18 cellular contexts compared by ENCODE assay signal in the genomic region with DNA sequence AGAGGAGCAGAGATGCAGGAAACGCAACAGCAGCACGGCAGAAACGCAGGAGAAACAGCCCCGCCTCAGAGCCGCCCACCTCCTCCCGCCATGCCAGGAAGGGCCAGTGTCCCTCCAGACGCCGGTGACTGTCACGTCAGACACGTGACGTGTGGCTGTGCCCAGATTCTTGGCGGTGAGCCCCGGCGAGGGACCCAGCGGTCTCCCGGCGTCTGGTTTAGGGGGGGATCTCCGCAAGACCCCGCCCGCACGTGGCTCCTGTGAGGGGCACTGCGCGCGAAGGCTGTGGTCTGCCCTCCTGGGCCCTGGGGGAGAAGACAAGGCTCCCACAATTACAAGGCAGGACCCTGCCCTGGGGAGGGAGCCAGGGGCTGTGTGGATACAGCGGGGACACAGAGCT. TPM values are rescaled to one million over a fixed set of nuclear protein-coding genes. Genes with fewer than 3 reads are reported as not detected.
DNase-seq lines count a peak whose midpoint lies in the region; ATAC-seq and TF ChIP-seq lines count a peak whose summit lies in the region.
"Had no signal": no experiment of that assay in that cellular context is flagged by ENCODE, and none has a peak within 500 bp of the region (broad histone marks: within the 10 kb centered on the region; RNA-seq: fewer than 3 reads in every experiment).

No MANE protein-coding gene starts in this region.

- no peaks in the 10 kb centered on the region for H3K36me3 ChIP-seq in left ventricle myocardium inferior
- H3K36me3 ChIP-seq in lower lobe of right lung = no peaks in the 10 kb centered on the region
- H3K36me3 ChIP-seq in aorta (ENCODE audit: control insufficient read depth in 1 of 2, insufficient read depth in 2 of 2, low read length in 1 of 2) = no peaks in the 10 kb centered on the region
- H3K36me3 ChIP-seq in body of pancreas (replicated peaks in 1 of 2; ENCODE audit: insufficient read depth in 1 of 2, low read depth in 2 of 2) = no peaks in the 10 kb centered on the region
- H3K36me3 ChIP-seq: pancreas, right lobe of liver, WERI-Rb-1 had no signal

- intact Hi-C loops in cardiac septum (cut with DNase I) = no loop called here
- intact Hi-C loops in left ventricle myocardium inferior (cut with micrococcal nuclease) = no loop called here
- intact Hi-C loops in lower lobe of right lung (cut with DNase I) = no loop called here
- intact Hi-C loops in aorta (cut with DNase I) = no loop called here
- intact Hi-C loops in body of pancreas (cut with DNase I) = no loop called here

- DNase-seq in cardiac septum (ENCODE audit: low spot score) (peak; percentile 63), left ventricle myocardium inferior (no peak), lower lobe of right lung (peak; percentile 41), aorta (peak; percentile 29 to 77), HUDEP-2 (lab: John Stamatoyannopoulos, UW; ENCODE audit: unreplicated experiment in 76 of 76) (no peak), body of pancreas (no peak)
- DNase-seq: activated gamma-delta T cell treated with Interleukin-2 at 50 U/mL for 16 hours, naive B cell, NCI-H187, SIG-M5 had no signal

- H3K4me1 ChIP-seq in left ventricle myocardium inferior (peaks cover 33% of the 10 kb centered on the region), lower lobe of right lung (no peaks in the 10 kb centered on the region), aorta (ENCODE audit: control insufficient read depth in 1 of 2, insufficient read depth in 2 of 2, low read length in 2 of 2) (no peaks in the 10 kb centered on the region), body of pancreas (no peaks in the 10 kb centered on the region)
- H3K4me1 ChIP-seq: pancreas, right lobe of liver had no signal

- H3K4me3 ChIP-seq in left ventricle myocardium inferior (no peak overlapping the region), lower lobe of right lung (no peak overlapping the region), aorta (ENCODE audit: low read length in 2 of 2) (no peak overlapping the region), body of pancreas (no peak overlapping the region)
- H3K4me3 ChIP-seq: A549, pancreas, right lobe of liver had no signal

- no peak for TF ChIP-seq POLR2A in body of pancreas (IDR thresholded peaks at IDR 0.05)

- H3K27ac ChIP-seq in left ventricle myocardium inferior (replicated peaks) (no peak overlapping the region), lower lobe of right lung (no peak overlapping the region), aorta (ENCODE audit: low read depth in 1 of 2, low read length in 2 of 2) (no peak overlapping the region), body of pancreas (no peak overlapping the region)
- H3K27ac ChIP-seq: C4-2B, pancreas, right lobe of liver, WERI-Rb-1 had no signal

- H3K9me3 ChIP-seq in left ventricle myocardium inferior (replicated peaks) (peaks cover 4% of the 10 kb centered on the region), lower lobe of right lung (no peaks in the 10 kb centered on the region), aorta (ENCODE audit: control insufficient read depth, low read length) (no peaks in the 10 kb centered on the region), body of pancreas (peaks cover 0 to 6% (median 0%) of the 10 kb centered on the region in 3 donors)
- H3K9me3 ChIP-seq: A549, pancreas, right lobe of liver had no signal

- no peak for ATAC-seq in lower lobe of right lung
- ATAC-seq in aorta (ENCODE audit: low FRiP score) = no peak
- ATAC-seq in body of pancreas = no peak

- WGBS in aorta, 2 donors = 67% methylated on average over 25 of the region's 25 CpGs
- 61 to 85% methylated on average over 8 to 22 of the region's 25 CpGs for WGBS in body of pancreas, 2 donors

- no peak for TF ChIP-seq CTCF in left ventricle myocardium inferior (IDR thresholded peaks at IDR 0.05; ENCODE audit: borderline replicate concordance)
- TF ChIP-seq CTCF in lower lobe of right lung (IDR thresholded peaks at IDR 0.05) = no peak
- no peak for TF ChIP-seq CTCF in body of pancreas (IDR thresholded peaks at IDR 0.05)

- H3K27me3 ChIP-seq in left ventricle myocardium inferior (ENCODE audit: low read depth) (peaks cover 28% of the 10 kb centered on the region), lower lobe of right lung (ENCODE audit: low read depth) (peaks cover 16% of the 10 kb centered on the region), aorta (ENCODE audit: control insufficient read depth in 1 of 2, insufficient read depth in 2 of 2, low read length in 1 of 2) (no peaks in the 10 kb centered on the region), body of pancreas (no peaks in the 10 kb centered on the region)
- H3K27me3 ChIP-seq: pancreas, right lobe of liver had no signal

RNA-seq across cellular contexts. Expression of a gene that starts 2.4 kb away (rescaled TPM):
- total RNA-seq in cardiac septum (not detected), left ventricle myocardium inferior (not detected), lower lobe of right lung (not detected), aorta (not detected), body of pancreas (not detected)
- under 1 TPM in 1 of 2 donors, not detected in 1; 0.10 TPM for polyA plus RNA-seq in aorta
- total RNA-seq: pancreas; PC-3; right lobe of liver; T-helper 1 cell treated with Interleukin-12 subunit alpha and Interleukin-12 subunit beta and Interleukin-4 antibody, amounts not matched to agents 30 ng/mL and 1 ng/mL, for 36 hours had no signal
- polyA plus RNA-seq: A549, esophagus, pancreas had no signal

RNA-seq across cellular contexts. Expression of a gene that starts 3.9 kb away (rescaled TPM):
- total RNA-seq in cardiac septum (not detected), left ventricle myocardium inferior (0.41 TPM), lower lobe of right lung (not detected), aorta (not detected), body of pancreas (not detected)
- polyA plus RNA-seq in aorta = under 1 TPM in 1 of 2 donors, not detected in 1; 0.88 TPM
- total RNA-seq: pancreas; PC-3; right lobe of liver; T-helper 1 cell treated with Interleukin-12 subunit alpha and Interleukin-12 subunit beta and Interleukin-4 antibody, amounts not matched to agents 30 ng/mL and 1 ng/mL, for 36 hours had no signal
- polyA plus RNA-seq: esophagus, pancreas had no signal

RNA-seq across cellular contexts. Expression of a gene that starts 12.1 kb away (rescaled TPM):
- total RNA-seq in cardiac septum (4.5 TPM), left ventricle myocardium inferior (14.6 TPM), lower lobe of right lung (2.9 TPM), aorta (10 to 100 TPM; 17.4 to 24.2 TPM), body of pancreas (not detected)
- polyA plus RNA-seq in aorta = 1 to 10 TPM in 1 of 2 donors, not detected in 1; 2.5 TPM
- total RNA-seq: PC-3; T-helper 1 cell treated with Interleukin-12 subunit alpha and Interleukin-12 subunit beta and Interleukin-4 antibody, amounts not matched to agents 30 ng/mL and 1 ng/mL, for 36 hours had no signal
- polyA plus RNA-seq: A549 had no signal

RNA-seq across cellular contexts. Expression of a gene that starts 17.7 kb away (rescaled TPM):
- total RNA-seq in cardiac septum (3.3 TPM), left ventricle myocardium inferior (9.6 TPM), lower lobe of right lung (2.5 TPM), aorta (10 to 100 TPM; 11.4 to 13.4 TPM), body of pancreas (1 to 10 TPM in 1 of 2 donors, under 1 TPM in 1; 0.78 to 4.6 TPM)
- polyA plus RNA-seq in aorta = 1 to 10 TPM in 1 of 2 donors, under 1 TPM in 1; 0.25 to 2.1 TPM
- total RNA-seq: PC-3 had no signal
- polyA plus RNA-seq: A549 had no signal

RNA-seq across cellular contexts. Expression of a gene that starts 30.7 kb away (rescaled TPM):
- 62.5 TPM for total RNA-seq in cardiac septum
- total RNA-seq in left ventricle myocardium inferior = 71.4 TPM
- total RNA-seq in lower lobe of right lung = 57.2 TPM
- total RNA-seq in aorta = 10 to 100 TPM; 26.6 to 27.0 TPM
- 10 to 100 TPM; 57.0 to 95.8 TPM for polyA plus RNA-seq in aorta
- total RNA-seq in body of pancreas = 10 to 100 TPM; 45.1 to 52.1 TPM

Comparison
In these comparisons a context has a peak if more than half of its experiments do, and no peak if none do; other contexts are left out.
1. DNase-seq: peak in cardiac septum (single experiment), lower lobe of right lung (single experiment) and aorta (2 of 2); none in left ventricle myocardium inferior (single experiment), HUDEP-2 (0 of 76) and body of pancreas (0 of 4).